In genomic region chr13:76516013-76516412, GRCh38 we compare ENCODE assay signal across 14 cellular contexts.
DNase-seq lines count a peak whose midpoint lies in the region; ATAC-seq and TF ChIP-seq lines count a peak whose summit lies in the region.
"Had no signal": no experiment of that assay in that cellular context is flagged by ENCODE, and none has a peak within 500 bp of the region (broad histone marks: within the 10 kb centered on the region; RNA-seq: fewer than 3 reads in every experiment).

No MANE protein-coding gene starts in this region.

- peak overlapping the region; percentile 85; the same call in 1 of the 2 replicates for H2AFZ ChIP-seq in GM23338
- no peak overlapping the region for H2AFZ ChIP-seq in SK-N-SH (ENCODE audit: low read depth)

- H3K79me2 ChIP-seq in GM23338 (replicated peaks; ENCODE audit: insufficient read depth) (no peaks in the 10 kb centered on the region), SK-N-SH (ENCODE audit: insufficient read depth) (no peaks in the 10 kb centered on the region)

- TF ChIP-seq CTCF in GM23338 (conservative IDR thresholded peaks at IDR 0.05; ENCODE audit: low read depth in 2 of 2) (no peak), SK-N-SH (IDR thresholded peaks at IDR 0.05) (no peak), fibroblast of mammary gland (conservative IDR thresholded peaks at IDR 0.05; ENCODE audit: control insufficient read depth, insufficient read depth, low read depth, low read length) (no peak)

- H3F3A ChIP-seq in GM23338 (replicated peaks; ENCODE audit: low read depth) = no peaks in the 10 kb centered on the region
- peaks cover 10% of the 10 kb centered on the region for H3F3A ChIP-seq in SK-N-SH (replicated peaks; ENCODE audit: insufficient read depth)

- H3K36me3 Mint-ChIP-seq in GM23338 (ENCODE audit: low read depth) = no peaks in the 10 kb centered on the region
- H3K36me3 Mint-ChIP-seq: activated CD4-positive, alpha-beta memory T cell treated with anti-CD3 and anti-CD28 coated beads for 36 hours; natural killer cell had no signal

- H3K4me3 Mint-ChIP-seq in GM23338 = no peak overlapping the region
- H3K4me3 Mint-ChIP-seq: activated CD4-positive, alpha-beta memory T cell treated with anti-CD3 and anti-CD28 coated beads for 36 hours; natural killer cell; T-helper 17 cell had no signal

- CTCF ChIA-PET in SK-N-SH (lab: Yijun Ruan, JAX) = interaction anchor here (0.6 to 1.9 kb wide), 5 partner anchors 9 to 820 kb away, joined by 3 to 5 read pairs (median 3); no protein-coding TSS in a partner anchor

- H3K9me2 ChIP-seq in GM23338 (ENCODE audit: insufficient read depth) (no peaks in the 10 kb centered on the region), SK-N-SH (no peaks in the 10 kb centered on the region)

- POLR2A ChIA-PET in SK-N-SH (lab: Yijun Ruan, JAX) = no interaction called here

- H3K4me1 ChIP-seq in GM23338 (ENCODE audit: insufficient read depth) (peaks cover 11% of the 10 kb centered on the region; the same call in 1 of the 2 replicates), SK-N-SH (ENCODE audit: control insufficient read depth in 1 of 2, insufficient read depth in 2 of 2, low read depth in 1 of 2, low read length in 1 of 2) (peaks cover 3% of the 10 kb centered on the region in 2 experiments; a peak in 2 of 4 replicates), skeletal muscle satellite cell (ENCODE audit: control insufficient read depth, insufficient read depth, low read length) (peaks cover 53% of the 10 kb centered on the region)

- TF ChIP-seq RAD21 in SK-N-SH (IDR thresholded peaks at IDR 0.05; ENCODE audit: low read length) = no peak

- peaks cover 5% of the 10 kb centered on the region for H3K27me3 Mint-ChIP-seq in GM23338 (ENCODE audit: insufficient read depth, low read depth, poor library complexity)

- H3K9ac ChIP-seq in SK-N-SH (no peak overlapping the region), skeletal muscle satellite cell (ENCODE audit: low read depth, low read length) (peak overlapping the region; percentile 71)

- H3K27ac ChIP-seq in GM23338 (ENCODE audit: low read depth) = no peak overlapping the region
- H3K27ac ChIP-seq in SK-N-SH (ENCODE audit: low read depth in 2 of 2, low read length in 1 of 2) = no peak overlapping the region

- DNase-seq in GM23338 (ENCODE audit: low spot score) (no peak), SK-N-SH (no peak), fibroblast of mammary gland (ENCODE audit: low read depth) (peak; percentile 89), hippocampal formation (lab: John Stamatoyannopoulos, UW) (no peak)
- DNase-seq: activated CD4-positive, alpha-beta memory T cell treated with anti-CD3 and anti-CD28 coated beads for 36 hours; activated gamma-delta T cell treated with Interleukin-2 at 50 U/mL for 16 hours; kidney glomerular epithelial cell; natural killer cell; NCI-H2171; right cardiac atrium; T-helper 17 cell had no signal

- peak; percentile 62 for ATAC-seq in GM23338
- no peak for ATAC-seq in GM18520 (IDR thresholded peaks at IDR 0.05; ENCODE audit: unreplicated experiment)
- no peak for ATAC-seq in GM19328 (IDR thresholded peaks at IDR 0.05; ENCODE audit: unreplicated experiment)
- ATAC-seq: natural killer cell, right cardiac atrium, T-helper 17 cell had no signal

- no peak overlapping the region for H3K27ac Mint-ChIP-seq in GM23338
- H3K27ac Mint-ChIP-seq: activated CD4-positive, alpha-beta memory T cell treated with anti-CD3 and anti-CD28 coated beads for 36 hours; natural killer cell; T-helper 17 cell had no signal

- no peak overlapping the region for H3K4me3 ChIP-seq in GM23338
- no peak overlapping the region for H3K4me3 ChIP-seq in SK-N-SH (ENCODE audit: low read depth in 2 of 2, low read length in 1 of 2)
- H3K4me3 ChIP-seq in fibroblast of mammary gland (ENCODE audit: control insufficient read depth, low read depth, low read length) = no peak overlapping the region
- peak overlapping the region; percentile 38 for H3K4me3 ChIP-seq in skeletal muscle satellite cell (ENCODE audit: low read length)

- H4K20me1 ChIP-seq in GM23338 (replicated peaks; ENCODE audit: insufficient read depth) = no peaks in the 10 kb centered on the region
- no peaks in the 10 kb centered on the region for H4K20me1 ChIP-seq in SK-N-SH (ENCODE audit: insufficient read depth)

- H3K9me3 ChIP-seq in SK-N-SH (no peaks in the 10 kb centered on the region), skeletal muscle satellite cell (replicated peaks; ENCODE audit: low read length) (no peaks in the 10 kb centered on the region)

- H3K4me2 ChIP-seq in GM23338 (0 out of 2 replicates have a peak overlapping the region, but pooled peaks have one; percentile 7), SK-N-SH (peak overlapping the region; percentile 34), skeletal muscle satellite cell (ENCODE audit: low read length) (peak overlapping the region; percentile 70)

- no peaks in the 10 kb centered on the region for H3K9me3 Mint-ChIP-seq in GM23338
- H3K9me3 Mint-ChIP-seq: activated CD4-positive, alpha-beta memory T cell treated with anti-CD3 and anti-CD28 coated beads for 36 hours had no signal

- no peaks in the 10 kb centered on the region for H3K36me3 ChIP-seq in GM23338 (ENCODE audit: insufficient read depth)
- no peaks in the 10 kb centered on the region for H3K36me3 ChIP-seq in SK-N-SH (replicated peaks in 1 of 2; ENCODE audit: control insufficient read depth in 1 of 2, insufficient read depth in 2 of 2, low read length in 1 of 2)
- no peaks in the 10 kb centered on the region for H3K36me3 ChIP-seq in skeletal muscle satellite cell (ENCODE audit: insufficient read depth, low read length)

- 17% methylated on average over 1 of the region's 1 CpG for WGBS in SK-N-SH (ENCODE audit: low lambda C conversion rate)

- H3K27me3 ChIP-seq in GM23338 (ENCODE audit: insufficient read depth) = no peaks in the 10 kb centered on the region
- H3K27me3 ChIP-seq in SK-N-SH (ENCODE audit: insufficient read depth) = no peaks in the 10 kb centered on the region
- no peaks in the 10 kb centered on the region for H3K27me3 ChIP-seq in skeletal muscle satellite cell (ENCODE audit: control insufficient read depth, insufficient read depth, low read length)

- 0 out of 4 replicates have a peak, but pooled peaks of 1 of the 2 experiments have one; percentile 14 for TF ChIP-seq EP300 in SK-N-SH (IDR thresholded peaks at IDR 0.05; ENCODE audit: borderline replicate concordance in 1 of 2, low read depth in 1 of 2, low read length in 1 of 2)

- peaks cover 19% of the 10 kb centered on the region for H3K4me1 Mint-ChIP-seq in GM23338
- H3K4me1 Mint-ChIP-seq: natural killer cell, T-helper 17 cell had no signal

TF ChIP-seq in GM23338, 12 proteins besides CTCF, POLR2A, EP300 and RAD21 (continues in another document):
- no peak for TF ChIP-seq ZNF331 (CRISPR knock-in tag; IDR thresholded peaks at IDR 0.05; ENCODE audit: low read depth)
- TF ChIP-seq CREB1 (CRISPR knock-in tag; IDR thresholded peaks at IDR 0.05; ENCODE audit: low read depth) = no peak
- TF ChIP-seq ETS1 (IDR thresholded peaks at IDR 0.05) = no peak
- no peak for TF ChIP-seq EZH2 (IDR thresholded peaks at IDR 0.05; ENCODE audit: low read depth, unreplicated experiment)
- TF ChIP-seq JUNB (IDR thresholded peaks at IDR 0.05; ENCODE audit: unreplicated experiment) = no peak
- no peak for TF ChIP-seq STAT1 (IDR thresholded peaks at IDR 0.05; ENCODE audit: unreplicated experiment)
- TF ChIP-seq ZNF114 (CRISPR knock-in tag; IDR thresholded peaks at IDR 0.05) = no peak
- no peak for TF ChIP-seq NANOG (IDR thresholded peaks at IDR 0.05; ENCODE audit: borderline replicate concordance)

TF ChIP-seq in SK-N-SH, 30 proteins besides CTCF, POLR2A, EP300 and RAD21 (continues in another document):
- TF ChIP-seq REST (IDR thresholded peaks at IDR 0.05; ENCODE audit: low read depth, low read length) = no peak
- TF ChIP-seq NRF1 (IDR thresholded peaks at IDR 0.05; ENCODE audit: low read depth, low read length) = no peak
- no peak for TF ChIP-seq MEF2A (IDR thresholded peaks at IDR 0.05; ENCODE audit: borderline replicate concordance, low read depth)
- TF ChIP-seq JUND (IDR thresholded peaks at IDR 0.05) = peak; percentile 52
- TF ChIP-seq FOSL2 (IDR thresholded peaks at IDR 0.05; ENCODE audit: borderline replicate concordance, low read depth) = peak; percentile 30; the same call in 1 of the 2 replicates
- peak; percentile 63; the same call in 1 of the 2 replicates for TF ChIP-seq RXRA (IDR thresholded peaks at IDR 0.05; ENCODE audit: borderline replicate concordance, low read depth)
- TF ChIP-seq TCF12 (IDR thresholded peaks at IDR 0.05) = peak; percentile 52
- TF ChIP-seq FOXJ3 (CRISPR knock-in tag; IDR thresholded peaks at IDR 0.05) = no peak
- TF ChIP-seq SIN3A (IDR thresholded peaks at IDR 0.05; ENCODE audit: borderline replicate concordance, low read depth, low read length) = no peak
- peak; percentile 75 for TF ChIP-seq NFIC (IDR thresholded peaks at IDR 0.05; ENCODE audit: borderline replicate concordance)

Comparison
In these comparisons a context has a peak if more than half of its experiments do, and no peak if none do; other contexts are left out.
1. H3K4me2 ChIP-seq: peak in every context shown above with its lines; median percentile 70 in skeletal muscle satellite cell; 34 in SK-N-SH; 7 in GM23338.